ENCODE assay signal across 28 cellular contexts in the genomic region with DNA sequence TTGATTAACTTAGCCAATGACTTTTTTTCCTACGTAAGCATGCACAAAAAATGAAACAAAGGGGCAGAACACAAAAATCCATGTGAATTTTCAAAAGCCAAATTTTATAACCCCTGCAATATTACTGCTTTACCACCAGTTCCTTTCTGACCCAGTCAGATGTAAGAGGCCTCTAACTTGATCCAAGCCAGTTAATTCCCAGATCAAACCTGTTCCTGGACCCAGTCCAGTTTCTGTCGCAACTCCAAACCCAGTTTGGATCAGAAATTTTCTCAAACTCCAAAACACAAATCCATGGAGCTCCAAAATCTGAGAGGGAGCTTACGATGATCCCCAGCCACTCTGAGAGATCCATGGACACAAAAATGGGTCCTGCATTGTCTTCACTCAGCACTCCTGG. TPM values are rescaled to one million over a fixed set of nuclear protein-coding genes. Genes with fewer than 3 reads are reported as not detected.
"Had no signal": no experiment of that assay in that cellular context is flagged by ENCODE, and none has a peak within 500 bp of the region (broad histone marks: within the 10 kb centered on the region; RNA-seq: fewer than 3 reads in every experiment).

No MANE protein-coding gene starts in this region.

- H3K9me3 ChIP-seq: body of pancreas, colonic mucosa, mucosa of descending colon, stomach, tibial artery had no signal

- DNase-seq: activated CD4-positive, alpha-beta T cell treated with anti-CD3 and anti-CD28 coated beads for 36 hours; activated CD4-positive, CD25-positive, alpha-beta regulatory T cell; activated CD8-positive, alpha-beta memory T cell treated with anti-CD3 and anti-CD28 coated beads, Interleukin-2, amount 10 ng/mL, durations not matched to agents 7 days and 5 days; activated CD8-positive, alpha-beta T cell treated with anti-CD3 and anti-CD28 coated beads, Interleukin-2, amount 10 ng/mL, durations not matched to agents 7 days and 5 days; activated naive CD4-positive, alpha-beta T cell; activated T-cell treated with anti-CD3 and anti-CD28 coated beads, Interleukin-2, amount 50 U/mL, for 48 hours; anterior cingulate cortex; body of pancreas; colonic mucosa; effector memory CD4-positive, alpha-beta T cell; head of caudate nucleus; hypothalamus; immature natural killer cell; mucosa of descending colon; right cardiac atrium; small intestine; stimulated activated CD4-positive, alpha-beta T cell treated with anti-CD3 and anti-CD28 coated beads, Interleukin-4, amount 100 ng/mL, for 24 hours; stimulated activated CD8-positive, alpha-beta memory T cell treated with anti-CD3 and anti-CD28 coated beads, Interleukin-4, amount 100 ng/mL, for 48 hours; stomach; T-helper 1 cell; tibial artery had no signal

- H3K36me3 ChIP-seq: colonic mucosa, stomach, tibial artery had no signal

- H3K27me3 Mint-ChIP-seq: stimulated activated memory B cell treated with anti-CD40 and anti-IgM and Interleukin-4, amounts not matched to agents 10 μg/mL and 1 μg/mL and 100 μg/mL, for 72 hours had no signal

- H3K9me3 Mint-ChIP-seq: activated naive CD4-positive, alpha-beta T cell treated with anti-CD3 and anti-CD28 coated beads, Interleukin-2, amount 50 U/mL, for 72 hours; activated T-helper 2 cell treated with anti-CD3 and anti-CD28 coated beads, Interferon-gamma antibody, Interleukin-2, Interleukin-4, amounts not matched to agents 10 μg/mL and 5 μg/mL and 100 μg/mL, durations not matched to agents 14 hours and 24 hours and 36 hours; immature natural killer cell; nephron; stimulated activated memory B cell treated with anti-CD40 and anti-IgM and Interleukin-4, amounts not matched to agents 10 μg/mL and 1 μg/mL and 100 μg/mL, for 72 hours; T-helper 2 cell treated with Interferon-gamma antibody and Interleukin-4, amounts not matched to agents 5 μg/mL and 100 μg/mL, for 36 hours had no signal

- H3K27me3 ChIP-seq: body of pancreas, colonic mucosa, tibial artery had no signal

- H3K4me1 ChIP-seq: body of pancreas, colonic mucosa, stomach, tibial artery had no signal

- H3K27ac ChIP-seq: body of pancreas, colonic mucosa, stomach, tibial artery had no signal

- H3K36me3 Mint-ChIP-seq: activated CD8-positive, alpha-beta memory T cell treated with anti-CD3 and anti-CD28 coated beads, Interleukin-2, amount 10 ng/mL, durations not matched to agents 7 days and 5 days; activated naive CD4-positive, alpha-beta T cell treated with anti-CD3 and anti-CD28 coated beads, Interleukin-2, amount 50 U/mL, for 72 hours; stimulated activated memory B cell treated with anti-CD40 and anti-IgM and Interleukin-4, amounts not matched to agents 10 μg/mL and 1 μg/mL and 100 μg/mL, for 72 hours had no signal

- H3K4me1 Mint-ChIP-seq: activated CD4-positive, alpha-beta T cell treated with anti-CD3 and anti-CD28 coated beads for 36 hours; activated CD8-positive, alpha-beta memory T cell treated with anti-CD3 and anti-CD28 coated beads, Interleukin-2, amount 10 ng/mL, durations not matched to agents 7 days and 5 days; immature natural killer cell; nephron; stimulated activated memory B cell treated with anti-CD40 and anti-IgM and Interleukin-4, amounts not matched to agents 10 μg/mL and 1 μg/mL and 100 μg/mL, for 72 hours had no signal

- H3K27ac Mint-ChIP-seq: activated CD4-positive, alpha-beta T cell treated with anti-CD3 and anti-CD28 coated beads for 36 hours; activated CD8-positive, alpha-beta memory T cell treated with anti-CD3 and anti-CD28 coated beads, Interleukin-2, amount 10 ng/mL, durations not matched to agents 7 days and 5 days; activated CD8-positive, alpha-beta T cell treated with anti-CD3 and anti-CD28 coated beads, Interleukin-2, amount 10 ng/mL, durations not matched to agents 7 days and 5 days; activated T-helper 2 cell treated with anti-CD3 and anti-CD28 coated beads, Interferon-gamma antibody, Interleukin-2, Interleukin-4, amounts not matched to agents 10 μg/mL and 5 μg/mL and 100 μg/mL, durations not matched to agents 14 hours and 24 hours and 36 hours; immature natural killer cell; nephron; stimulated activated memory B cell treated with anti-CD40 and anti-IgM and Interleukin-4, amounts not matched to agents 10 μg/mL and 1 μg/mL and 100 μg/mL, for 72 hours; T-helper 2 cell treated with Interferon-gamma antibody and Interleukin-4, amounts not matched to agents 5 μg/mL and 100 μg/mL, for 36 hours had no signal

- H3K4me3 ChIP-seq: body of pancreas, colonic mucosa, lung, mucosa of descending colon, stomach, tibial artery had no signal

- H3K4me3 Mint-ChIP-seq: activated CD4-positive, alpha-beta T cell treated with anti-CD3 and anti-CD28 coated beads for 36 hours; activated CD8-positive, alpha-beta memory T cell treated with anti-CD3 and anti-CD28 coated beads, Interleukin-2, amount 10 ng/mL, durations not matched to agents 7 days and 5 days; activated CD8-positive, alpha-beta T cell treated with anti-CD3 and anti-CD28 coated beads, Interleukin-2, amount 10 ng/mL, durations not matched to agents 7 days and 5 days; immature natural killer cell; nephron; stimulated activated memory B cell treated with anti-CD40 and anti-IgM and Interleukin-4, amounts not matched to agents 10 μg/mL and 1 μg/mL and 100 μg/mL, for 72 hours; T-helper 2 cell treated with Interferon-gamma antibody and Interleukin-4, amounts not matched to agents 5 μg/mL and 100 μg/mL, for 36 hours had no signal

- ATAC-seq: activated CD4-positive, alpha-beta T cell treated with anti-CD3 and anti-CD28 coated beads for 36 hours; activated CD8-positive, alpha-beta memory T cell treated with anti-CD3 and anti-CD28 coated beads, Interleukin-2, amount 10 ng/mL, durations not matched to agents 7 days and 5 days; activated CD8-positive, alpha-beta T cell treated with anti-CD3 and anti-CD28 coated beads, Interleukin-2, amount 10 ng/mL, durations not matched to agents 7 days and 5 days; activated naive CD4-positive, alpha-beta T cell treated with anti-CD3 and anti-CD28 coated beads, Interleukin-2, amount 50 U/mL, for 72 hours; body of pancreas; mucosa of descending colon; right cardiac atrium; stimulated activated memory B cell treated with anti-CD40 and anti-IgM and Interleukin-4, amounts not matched to agents 10 μg/mL and 1 μg/mL and 100 μg/mL, for 72 hours had no signal

RNA-seq across cellular contexts. Expression of a gene that starts 7.8 kb away (rescaled TPM):
- total RNA-seq: body of pancreas, myocyte had no signal
- polyA plus RNA-seq: immature natural killer cell had no signal
